In genomic region chr3:51982838-51983577, GRCh38 we compare ENCODE assay signal across 8 cellular contexts. TPM values are rescaled to one million over a fixed set of nuclear protein-coding genes. Genes with fewer than 3 reads are reported as not detected.
DNase-seq lines count a peak whose midpoint lies in the region; ATAC-seq, FAIRE-seq and TF ChIP-seq lines count a peak whose summit lies in the region.

ACY1 (plus strand) TSS chr3:51983535; CDS start chr3:51984065, 530 bp downstream.

- H2BK5ac ChIP-seq in trophoblast cell (ENCODE audit: low read depth, low read length, poor library complexity) = peak within 1 kb of the TSS; percentile 13

- peak within 1 kb of the TSS; percentile 42 for H3K14ac ChIP-seq in trophoblast cell (ENCODE audit: low read length)

- ATAC-seq in GM21360 (IDR thresholded peaks at IDR 0.05; ENCODE audit: unreplicated experiment) (peak; percentile 61), Right ventricle myocardium superior (ENCODE audit: poor library complexity) (peak; percentile 94)

- H3K4me1 ChIP-seq in trophoblast cell (ENCODE audit: control insufficient read depth in 1 of 2, insufficient read depth in 2 of 2, low read length in 2 of 2) = peaks cover 7 to 9% of the 10 kb centered on the region in 2 experiments
- H3K4me1 ChIP-seq in tibial nerve = peaks cover 0 to 42% (median 20%) of the 10 kb centered on the region in 4 donors

- peak in 1 of 2 donors; percentile 68 for TF ChIP-seq POLR2A in tibial nerve (IDR thresholded peaks at IDR 0.05)

- H2BK120ac ChIP-seq in trophoblast cell (ENCODE audit: insufficient read depth, low read length, poor library complexity) = peak within 1 kb of the TSS; percentile 61

- peak within 1 kb of the TSS; percentile 29 for H2BK12ac ChIP-seq in trophoblast cell (ENCODE audit: low read length)

- peak within 1 kb of the TSS; percentile 51 for H3K18ac ChIP-seq in trophoblast cell (ENCODE audit: low read length)

- H3K27me3 ChIP-seq in SU-DHL-6 (ENCODE audit: low read length) (no peaks in the 10 kb centered on the region), trophoblast cell (ENCODE audit: insufficient read depth, low read length) (no peaks in the 10 kb centered on the region), tibial nerve (no peaks in the 10 kb centered on the region)

- DNase-seq in DMS53 (lab: John Stamatoyannopoulos, UW) = peak; percentile 86
- DNase-seq in HTR-8/SVneo (ENCODE audit: insufficient read length, low spot score) = peak; percentile 93
- peak; percentile 52 for DNase-seq in activated naive CD8-positive, alpha-beta T cell treated with anti-CD3 and anti-CD28 coated beads, Interleukin-2, amount 50 U/mL, for 16 hours (ENCODE audit: low read depth, low spot score)
- peak; percentile 94 for DNase-seq in Right ventricle myocardium superior
- peak; percentile 80 to 81 for DNase-seq in trophoblast cell
- peak; percentile 67 to 68 for DNase-seq in tibial nerve (ENCODE audit: low spot score in 2 of 2)

- TF ChIP-seq CTCF in SU-DHL-6 (IDR thresholded peaks at IDR 0.05; ENCODE audit: insufficient read depth, low read length, poor library complexity, severe bottlenecking) (no peak), tibial nerve (IDR thresholded peaks at IDR 0.05) (peak in 1 of 5 experiments; percentile 8)

- no peak within 1 kb of the TSS for H3K4ac ChIP-seq in trophoblast cell (ENCODE audit: low read depth, low read length)

- peaks cover 15% of the 10 kb centered on the region for H3K79me1 ChIP-seq in trophoblast cell (ENCODE audit: low read length)

- no peaks in the 10 kb centered on the region for H4K20me1 ChIP-seq in SU-DHL-6 (ENCODE audit: low read depth, low read length)

- intact Hi-C loops in Right ventricle myocardium superior (cut with DNase I) = no loop called here

- H3K27ac ChIP-seq in SU-DHL-6 (ENCODE audit: low read depth, low read length) (peak within 1 kb of the TSS; percentile 71), trophoblast cell (ENCODE audit: low read depth, low read length) (peak within 1 kb of the TSS; percentile 85), tibial nerve (peak within 1 kb of the TSS; percentile 81 to 96 (median 93))

- H3K4me2 ChIP-seq in SU-DHL-6 (ENCODE audit: low read depth, low read length, poor library complexity, severe bottlenecking) (peak within 1 kb of the TSS; percentile 82), trophoblast cell (ENCODE audit: low read length) (peak within 1 kb of the TSS; percentile 58)

- peak within 1 kb of the TSS; percentile 71 for H3K9ac ChIP-seq in SU-DHL-6 (ENCODE audit: low read length)
- peak within 1 kb of the TSS; percentile 64 for H3K9ac ChIP-seq in trophoblast cell (ENCODE audit: low read length)

- H3F3A ChIP-seq in SU-DHL-6 (ENCODE audit: insufficient read depth) = peaks cover 15% of the 10 kb centered on the region

- H4K91ac ChIP-seq in trophoblast cell (ENCODE audit: low read depth, low read length) = peak within 1 kb of the TSS; percentile 58

- no CpG with 5 or more reads among the region's 68 CpGs for WGBS in trophoblast cell (ENCODE audit: extremely low coverage, insufficient coverage, insufficient read length)
- 1 to 4% methylated on average over 9 to 54 of the region's 68 CpGs for WGBS in tibial nerve, 2 donors

- peak within 1 kb of the TSS; percentile 80 for H4K8ac ChIP-seq in trophoblast cell (ENCODE audit: low read depth, low read length)

- peak; percentile 98 for FAIRE-seq in HTR-8/SVneo (lab: Jason Lieb, UNC)

- H3K79me2 ChIP-seq in SU-DHL-6 (ENCODE audit: insufficient read depth, low read length) (peaks cover 7% of the 10 kb centered on the region; the same call in 1 of the 2 replicates), trophoblast cell (ENCODE audit: control insufficient read depth, insufficient read depth, low read length, poor library complexity) (peaks cover 2% of the 10 kb centered on the region)

- H3K9me3 ChIP-seq in SU-DHL-6 (ENCODE audit: insufficient read depth, low read length) = no peaks in the 10 kb centered on the region
- peaks cover 3% of the 10 kb centered on the region for H3K9me3 ChIP-seq in trophoblast cell (ENCODE audit: insufficient read depth, low read depth, low read length)
- H3K9me3 ChIP-seq in tibial nerve = no peaks in the 10 kb centered on the region

- no peak within 1 kb of the TSS for H3K23ac ChIP-seq in trophoblast cell (ENCODE audit: low read length)

- H3K9me2 ChIP-seq in SU-DHL-6 (replicated peaks; ENCODE audit: insufficient read depth, low read length) = no peaks in the 10 kb centered on the region

- H3K36me3 ChIP-seq in SU-DHL-6 (ENCODE audit: low read length) (no peaks in the 10 kb centered on the region), trophoblast cell (ENCODE audit: control insufficient read depth in 1 of 2, insufficient read depth in 2 of 2, low read length in 2 of 2) (no peaks in the 10 kb centered on the region), tibial nerve (peaks cover 0 to 35% (median 0%) of the 10 kb centered on the region in 3 donors)

- H3K4me3 ChIP-seq in SU-DHL-6 (ENCODE audit: insufficient read depth, low read length, poor library complexity, severe bottlenecking) (peak within 1 kb of the TSS; percentile 75), trophoblast cell (ENCODE audit: low read depth, low read length) (peak within 1 kb of the TSS; percentile 72), tibial nerve (peak within 1 kb of the TSS; percentile 53 to 76 (median 60))

- TF ChIP-seq EP300 in tibial nerve (IDR thresholded peaks at IDR 0.05) = peak in 1 of 2 donors; percentile 71

- H4K12ac ChIP-seq in trophoblast cell (ENCODE audit: low read depth, low read length) = peak within 1 kb of the TSS; percentile 21

- H2AFZ ChIP-seq in SU-DHL-6 (ENCODE audit: low read depth, low read length, severe bottlenecking) (peak within 1 kb of the TSS; percentile 56), trophoblast cell (ENCODE audit: insufficient read depth, low read length, poor library complexity) (peak within 1 kb of the TSS; percentile 46)

- H2AK5ac ChIP-seq in trophoblast cell (ENCODE audit: low read length) = peak within 1 kb of the TSS; percentile 14

RNA-seq across cellular contexts. Expression of gene ACY1, which starts in this region (rescaled TPM):
- total RNA-seq in Right ventricle myocardium superior = 23.2 TPM
- 12.0 and 12.2 TPM in 2 replicates for polyA plus RNA-seq in trophoblast cell (2013)
- 10 to 100 TPM; 32.2 to 61.0 (median 45.6) TPM for total RNA-seq in tibial nerve

Comparison
In these comparisons a context has a peak if more than half of its experiments do, and no peak if none do; other contexts are left out.
1. Peak in every context shown above with its lines: DNase-seq, ATAC-seq, H3K4me3 ChIP-seq and H3K27ac ChIP-seq.